24 cellular contexts compared by ENCODE assay signal in the genomic region with DNA sequence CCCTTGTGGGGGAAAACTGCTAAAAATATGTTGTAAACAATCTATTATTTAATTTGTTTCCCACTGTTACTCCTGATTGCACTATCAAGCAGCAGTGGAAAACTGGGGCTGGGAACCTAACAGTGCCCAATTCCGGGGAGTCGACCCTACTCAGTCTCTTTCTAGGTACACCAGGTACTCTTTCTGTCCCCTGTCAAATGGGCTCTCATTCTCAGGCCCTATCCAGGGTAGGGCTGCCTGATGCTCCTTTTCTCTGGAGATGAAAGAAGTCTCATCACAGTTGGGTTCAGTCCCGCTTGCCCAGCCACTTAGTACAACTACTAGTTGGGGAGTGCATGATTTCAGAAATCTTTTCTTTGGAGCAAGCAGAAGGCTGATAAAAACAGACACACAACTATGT. TPM values are rescaled to one million over a fixed set of nuclear protein-coding genes. Genes with fewer than 3 reads are reported as not detected.
"Had no signal": no experiment of that assay in that cellular context is flagged by ENCODE, and none has a peak within 500 bp of the region (broad histone marks: within the 10 kb centered on the region; RNA-seq: fewer than 3 reads in every experiment).

No MANE protein-coding gene starts in this region.

- H3K9me3 ChIP-seq: SJSA1 had no signal

- H3K4me3 ChIP-seq: SJSA1, SK-N-MC had no signal

- H3K36me3 ChIP-seq: SJSA1 had no signal

- H3K27ac ChIP-seq: SJSA1, SK-N-MC had no signal

- DNase-seq: KBM-7, MV-4-11, NCI-H1048, NCI-H1105, NCI-H1417, NCI-H1436 treated with DMSO at 0.1 percent for 48 hours, NCI-H1694 treated with DMSO at 0.1 percent for 48 hours, NCI-H1930, NCI-H2081, NCI-H2107, NCI-H2171, NCI-H226, NCI-H446, NCI-H510A, NCI-H524 treated with DMSO at 0.1 percent for 48 hours, NCI-H69, NCI-H774, Right ventricle myocardium superior, RPMI8226, SIG-M5 had no signal

- H3K27me3 ChIP-seq: SJSA1 had no signal

- H3K4me1 ChIP-seq: SJSA1 had no signal

RNA-seq across cellular contexts. Expression of a gene that starts 52.0 kb away (rescaled TPM):
- total RNA-seq: HT-29, MCF 10A, Right ventricle myocardium superior had no signal
